ENCODE assay signal across 9 cellular contexts in genomic region chr6:105879902-105880547, GRCh38.
DNase-seq lines count a peak whose midpoint lies in the region; ATAC-seq, FAIRE-seq and TF ChIP-seq lines count a peak whose summit lies in the region.
"Had no signal": no experiment of that assay in that cellular context is flagged by ENCODE, and none has a peak within 500 bp of the region (broad histone marks: within the 10 kb centered on the region; RNA-seq: fewer than 3 reads in every experiment).

No MANE protein-coding gene starts in this region.

- TF ChIP-seq CTCF in hepatocyte (IDR thresholded peaks at IDR 0.05; ENCODE audit: poor library complexity), result no peak
- no peak for TF ChIP-seq CTCF in tibial artery (IDR thresholded peaks at IDR 0.05)
- no peak for TF ChIP-seq CTCF in esophagus squamous epithelium (IDR thresholded peaks at IDR 0.05)

- H3K4me3 ChIP-seq in hepatocyte (no peak overlapping the region), tibial artery (no peak overlapping the region), esophagus squamous epithelium (no peak overlapping the region)
- H3K4me3 ChIP-seq: A549 had no signal

- H3K79me2 ChIP-seq in hepatocyte, result no peaks in the 10 kb centered on the region

- H3K36me3 ChIP-seq in hepatocyte (replicated peaks; ENCODE audit: insufficient read depth, low read depth) (no peaks in the 10 kb centered on the region), tibial artery (no peaks in the 10 kb centered on the region), esophagus squamous epithelium (no peaks in the 10 kb centered on the region)

- intact Hi-C loops in tibial artery (cut with DNase I; ENCODE audit: low total_unique reads) (no loop called here), esophagus squamous epithelium (cut with DNase I) (no loop called here)

- no peak overlapping the region for H2AFZ ChIP-seq in hepatocyte

- H3K9me3 ChIP-seq in hepatocyte (ENCODE audit: low read depth), result no peaks in the 10 kb centered on the region
- H3K9me3 ChIP-seq in tibial artery, result no peaks in the 10 kb centered on the region
- H3K9me3 ChIP-seq in esophagus squamous epithelium, result no peaks in the 10 kb centered on the region
- H3K9me3 ChIP-seq: A549 had no signal

- peak overlapping the region; percentile 44 for H3K4me2 ChIP-seq in hepatocyte
- H3K4me2 ChIP-seq: A549 had no signal

- FAIRE-seq in urothelium cell line (lab: Jason Lieb, UNC), result no peak
- FAIRE-seq: A549 had no signal

- H3K4me1 ChIP-seq in hepatocyte (ENCODE audit: insufficient read depth), result no peaks in the 10 kb centered on the region
- H3K4me1 ChIP-seq in tibial artery, result peaks cover 0 to 9% (median 2%) of the 10 kb centered on the region in 4 donors
- no peaks in the 10 kb centered on the region for H3K4me1 ChIP-seq in esophagus squamous epithelium
- H3K4me1 ChIP-seq: A549 had no signal

- DNase-seq in activated CD4-positive, alpha-beta T cell treated with anti-CD3 and anti-CD28 coated beads for 4 hours, result peak; percentile 18 to 19
- no peak for DNase-seq in activated CD4-positive, alpha-beta T cell treated with anti-CD3 and anti-CD28 coated beads for 1 hour
- DNase-seq in hepatocyte (ENCODE audit: low spot score) (no peak), tibial artery (peak; percentile 46 to 71), esophagus squamous epithelium (lab: John Stamatoyannopoulos, UW) (no peak), urothelium cell line (ENCODE audit: low spot score) (no peak), activated gamma-delta T cell (lab: John Stamatoyannopoulos, UW) (no peak)

- H3K27ac ChIP-seq in hepatocyte (no peak overlapping the region), tibial artery (no peak overlapping the region), esophagus squamous epithelium (no peak overlapping the region)
- H3K27ac ChIP-seq: A549 had no signal

- H3K27me3 ChIP-seq in hepatocyte, result no peaks in the 10 kb centered on the region
- peaks cover 0 to 4% of the 10 kb centered on the region in 2 donors for H3K27me3 ChIP-seq in tibial artery
- no peaks in the 10 kb centered on the region for H3K27me3 ChIP-seq in esophagus squamous epithelium

- ATAC-seq in SK-N-SH treated with all-trans-retinoic acid at 6 μM for 48 hours, result peak; percentile 68; the same call in 2 of the 3 replicates
- ATAC-seq: A549 had no signal

- WGBS in hepatocyte (ENCODE audit: low lambda C conversion rate, missing lambda C conversion rate), result 62% methylated on average over 13 of the region's 13 CpGs
- 77 to 81% methylated on average over 13 of the region's 13 CpGs for WGBS in esophagus squamous epithelium, 2 donors

- no peak for TF ChIP-seq POLR2A in esophagus squamous epithelium (IDR thresholded peaks at IDR 0.05)

- H4K20me1 ChIP-seq in hepatocyte (ENCODE audit: insufficient read depth, poor library complexity, severe bottlenecking), result no peaks in the 10 kb centered on the region

- H3K9me2 ChIP-seq in hepatocyte (replicated peaks; ENCODE audit: insufficient read depth), result no peaks in the 10 kb centered on the region

TF ChIP-seq in SK-N-SH treated with all-trans-retinoic acid at 6 μM for 48 hours, 23 proteins besides CTCF, POLR2A, EP300 and RAD21:
- TF ChIP-seq PPARA (CRISPR knock-in tag; IDR thresholded peaks at IDR 0.05; ENCODE audit: borderline replicate concordance), result no peak
- no peak for TF ChIP-seq OSR1 (CRISPR knock-in tag; IDR thresholded peaks at IDR 0.05)
- no peak for TF ChIP-seq TSHZ2 (CRISPR knock-in tag; IDR thresholded peaks at IDR 0.05)
- TF ChIP-seq TCF4 (CRISPR knock-in tag; IDR thresholded peaks at IDR 0.05; ENCODE audit: borderline replicate concordance), result no peak
- no peak for TF ChIP-seq ESRRG (CRISPR knock-in tag; IDR thresholded peaks at IDR 0.05)
- no peak for TF ChIP-seq CREB5 (CRISPR knock-in tag; IDR thresholded peaks at IDR 0.05; ENCODE audit: low read depth)
- no peak for TF ChIP-seq CSRNP3 (CRISPR knock-in tag; IDR thresholded peaks at IDR 0.05)
- TF ChIP-seq ARNTL (CRISPR knock-in tag; IDR thresholded peaks at IDR 0.05; ENCODE audit: borderline replicate concordance, low read depth), result no peak
- no peak for TF ChIP-seq ZFP3 (CRISPR knock-in tag; IDR thresholded peaks at IDR 0.05)

Comparison
In these comparisons a context has a peak if more than half of its experiments do, and no peak if none do; other contexts are left out.
1. DNase-seq: peak in activated CD4-positive, alpha-beta T cell treated with anti-CD3 and anti-CD28 coated beads for 4 hours (2 of 2) and tibial artery (2 of 2); none in activated CD4-positive, alpha-beta T cell treated with anti-CD3 and anti-CD28 coated beads for 1 hour (single experiment), hepatocyte (single experiment), esophagus squamous epithelium (single experiment), urothelium cell line (single experiment) and activated gamma-delta T cell (single experiment).